36 cellular contexts compared by ENCODE assay signal in the genomic region with DNA sequence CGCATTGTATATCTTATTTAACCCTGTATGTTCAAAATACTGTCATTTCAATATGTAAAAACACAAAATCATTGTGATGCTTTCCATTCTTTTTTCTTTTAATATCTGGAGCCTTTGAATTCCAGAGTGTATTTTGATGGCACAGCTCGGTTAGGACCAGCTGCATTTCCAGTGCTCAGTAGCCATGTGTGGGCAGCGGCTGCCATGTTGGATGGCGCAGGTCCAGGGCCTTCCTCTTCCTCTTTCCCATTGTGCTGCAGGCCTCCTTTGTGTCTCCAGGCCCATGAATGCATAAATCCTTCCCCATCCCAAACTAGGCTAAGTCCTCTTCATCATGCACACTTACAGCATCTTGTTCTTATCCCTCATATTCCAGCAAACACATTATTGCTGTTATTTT. TPM values are rescaled to one million over a fixed set of nuclear protein-coding genes. Genes with fewer than 3 reads are reported as not detected.
DNase-seq lines count a peak whose midpoint lies in the region; ATAC-seq, FAIRE-seq and TF ChIP-seq lines count a peak whose summit lies in the region.
"Had no signal": no experiment of that assay in that cellular context is flagged by ENCODE, and none has a peak within 500 bp of the region (broad histone marks: within the 10 kb centered on the region; RNA-seq: fewer than 3 reads in every experiment).

No MANE protein-coding gene starts in this region.

- H3K4me2 ChIP-seq in osteoblast (ENCODE audit: insufficient read depth, low read length), result no peak overlapping the region
- H3K4me2 ChIP-seq: A549; BLaER1 treated with 17β-estradiol and CSF1 and Interleukin-3, amounts not matched to agents 10 nM and 100 nM had no signal

- no peak overlapping the region for H3K4me3 ChIP-seq in RWPE2 (ENCODE audit: severe bottlenecking)
- no peak overlapping the region for H3K4me3 ChIP-seq in osteoblast (ENCODE audit: insufficient read depth, low read length)
- H3K4me3 ChIP-seq: A549; BLaER1; BLaER1 treated with 17β-estradiol and CSF1 and Interleukin-3, amounts not matched to agents 10 nM and 100 nM had no signal

- H3K36me3 ChIP-seq in RWPE2 (ENCODE audit: low read depth), result no peaks in the 10 kb centered on the region
- no peaks in the 10 kb centered on the region for H3K36me3 ChIP-seq in osteoblast (ENCODE audit: insufficient read depth, low read length)
- H3K36me3 ChIP-seq: BE2C; BLaER1; BLaER1 treated with 17β-estradiol and CSF1 and Interleukin-3, amounts not matched to agents 10 nM and 100 nM had no signal

- DNase-seq in RWPE2 (ENCODE audit: low spot score), result peak; percentile 2
- DNase-seq in islet precursor cell, result peak; percentile 1
- DNase-seq in mesenteric fat pad (ENCODE audit: low spot score), result peak; percentile 33
- DNase-seq in osteoblast (ENCODE audit: insufficient read length, low spot score, missing footprints), result peak; percentile 17
- DNase-seq in urothelium cell line (ENCODE audit: low spot score), result no peak
- no peak for DNase-seq in superior temporal gyrus (ENCODE audit: extremely low spot score)
- DNase-seq in UCSD-AML1 (lab: John Stamatoyannopoulos, UW; ENCODE audit: unreplicated experiment), result no peak
- DNase-seq: 8988T; ACHN; AML-193; BE2C; C1 segment of cervical spinal cord; Caco-2; Calu3; CD4-positive, alpha-beta memory T cell; CD4-positive, alpha-beta T cell; CD4-positive, CD25-positive, alpha-beta regulatory T cell; CD8-positive, alpha-beta memory T cell; CD8-positive, alpha-beta T cell; COR-L47; DMS 273 treated with DMSO at 0.1 percent for 48 hours; DMS153; DMS53; DMS79; DMS79 treated with DMSO at 0.1 percent for 48 hours; DND-41; EL had no signal

- no peaks in the 10 kb centered on the region for H3K9me3 ChIP-seq in RWPE2 (ENCODE audit: severe bottlenecking)
- no peaks in the 10 kb centered on the region for H3K9me3 ChIP-seq in osteoblast (ENCODE audit: low read depth, low read length)
- H3K9me3 ChIP-seq: A549, BE2C, BLaER1, Caco-2 had no signal

- H4K20me1 ChIP-seq in osteoblast (ENCODE audit: insufficient read depth, low read length), result no peaks in the 10 kb centered on the region
- H4K20me1 ChIP-seq: BLaER1; BLaER1 treated with 17β-estradiol and CSF1 and Interleukin-3, amounts not matched to agents 10 nM and 100 nM had no signal

- no peak for FAIRE-seq in urothelium cell line (lab: Jason Lieb, UNC)
- FAIRE-seq: A204.1, A549, D721Med had no signal

- ATAC-seq in RWPE2 (ENCODE audit: low read depth) (no peak), GM21423 (IDR thresholded peaks at IDR 0.05; ENCODE audit: unreplicated experiment) (no peak)
- ATAC-seq: A549; CD8-positive, alpha-beta T cell had no signal

- H3K27me3 ChIP-seq in RWPE2 (ENCODE audit: insufficient read depth, poor library complexity, severe bottlenecking) (no peaks in the 10 kb centered on the region), osteoblast (ENCODE audit: insufficient read depth, low read length) (no peaks in the 10 kb centered on the region)
- H3K27me3 ChIP-seq: BE2C, BLaER1 had no signal

- no peak for TF ChIP-seq CTCF in RWPE2 (IDR thresholded peaks at IDR 0.05; ENCODE audit: poor library complexity, severe bottlenecking)
- no peak for TF ChIP-seq CTCF in osteoblast (IDR thresholded peaks at IDR 0.05; ENCODE audit: extremely low read depth, low read depth, low read length)

- H3K4me1 ChIP-seq in RWPE2 (ENCODE audit: insufficient read depth, poor library complexity, severe bottlenecking) (no peaks in the 10 kb centered on the region), osteoblast (ENCODE audit: insufficient read depth, low read length) (no peaks in the 10 kb centered on the region)
- H3K4me1 ChIP-seq: A549, BE2C, Caco-2 had no signal

- no peaks in the 10 kb centered on the region for H3K79me2 ChIP-seq in osteoblast (ENCODE audit: insufficient read depth, low read length)

- H2AFZ ChIP-seq in osteoblast (ENCODE audit: low read length), result no peak overlapping the region

- H3K27ac ChIP-seq in RWPE2 (ENCODE audit: poor library complexity, severe bottlenecking) (no peak overlapping the region), osteoblast (ENCODE audit: low read depth, low read length) (no peak overlapping the region)
- H3K27ac ChIP-seq: 22Rv1; A549; BLaER1; BLaER1 treated with 17β-estradiol and CSF1 and Interleukin-3, amounts not matched to agents 10 nM and 100 nM; C4-2B had no signal

RNA-seq across cellular contexts. Expression of a gene that starts 13.0 kb away (rescaled TPM):
- 1.4 TPM for total RNA-seq in mesenteric fat pad
- total RNA-seq in osteoblast, result 68.4 and 71.7 TPM in 2 replicates
- total RNA-seq: B cell; CD4-positive, alpha-beta memory T cell; CD4-positive, alpha-beta T cell; CD4-positive, CD25-positive, alpha-beta regulatory T cell; CD8-positive, alpha-beta memory T cell; CD8-positive, alpha-beta T cell had no signal

Comparison
In these comparisons a context has a peak if more than half of its experiments do, and no peak if none do; other contexts are left out.
1. DNase-seq: peak in RWPE2 (single experiment), islet precursor cell (single experiment), mesenteric fat pad (single experiment) and osteoblast (single experiment); none in urothelium cell line (single experiment), superior temporal gyrus (single experiment) and UCSD-AML1 (single experiment).
2. RNA of a gene that starts 13.0 kb away (total RNA-seq): 68.4 to 71.7 TPM in osteoblast; 1.4 TPM in mesenteric fat pad (single experiment); every median in the first group is over 10 times any median in the second.